Comparison of ENCODE assay signal across 8 cellular contexts in genomic region chr19:17205237-17206140, GRCh38.
DNase-seq lines count a peak whose midpoint lies in the region; ATAC-seq and TF ChIP-seq lines count a peak whose summit lies in the region.

No MANE protein-coding gene starts in this region.

- H3K9ac ChIP-seq in BLaER1: 0 out of 2 replicates have a peak overlapping the region, but pooled peaks have one; percentile 34

- in situ Hi-C loops in astrocyte of the cerebellum (cut with HindIII; ENCODE audit: low sequenced_read_pairs): no loop called here

- H3K4me3 ChIP-seq in BLaER1 (no peak overlapping the region), astrocyte of the cerebellum (ENCODE audit: low read depth, low read length) (no peak overlapping the region)

- DNase-seq in HEK293T (ENCODE audit: extremely low spot score) (peak; percentile 68), T follicular helper cell (ENCODE audit: low read depth) (peak; percentile 38), astrocyte of the cerebellum (ENCODE audit: low read depth) (peak; percentile 34), iPS-NIHi7 (ENCODE audit: extremely low spot score) (peak; percentile 87), NCI-H446 (lab: John Stamatoyannopoulos, UW) (no peak)
- peak; percentile 43 to 46 for DNase-seq in stimulated activated CD4-positive, alpha-beta T cell treated with anti-CD3 and anti-CD28 coated beads, Interleukin-1b, Interleukin-23, amount 100 ng/mL, for 4 hours (ENCODE audit: low read depth in 2 of 2)

- H3K27me3 ChIP-seq in BLaER1: no peaks in the 10 kb centered on the region

- peaks cover 13% of the 10 kb centered on the region; the same call in 1 of the 2 replicates for H4K20me1 ChIP-seq in BLaER1

- POLR2A ChIA-PET in HEK293T (lab: Yijun Ruan, JAX): interaction anchor here (0.5 to 1.2 kb wide), 5 partner anchors 9 to 137 kb away, joined by 3 to 5 read pairs (median 3); partner anchors contain the start of gene USE1

- H3K4me2 ChIP-seq in BLaER1: peak overlapping the region; percentile 49

- no peak for ATAC-seq in HG03342 (IDR thresholded peaks at IDR 0.05; ENCODE audit: unreplicated experiment)

- peaks cover 53% of the 10 kb centered on the region for H3K4me1 ChIP-seq in BLaER1

- H3K9me3 ChIP-seq in BLaER1: no peaks in the 10 kb centered on the region

- CTCF ChIA-PET in HEK293T (lab: Yijun Ruan, JAX): interaction anchor here (0.6 to 2.1 kb wide), 6 partner anchors 12 to 158 kb away, joined by 3 to 4 read pairs (median 3); no protein-coding TSS in a partner anchor

- TF ChIP-seq CTCF in astrocyte of the cerebellum (IDR thresholded peaks at IDR 0.05; ENCODE audit: low read depth, low read length, missing control alignments): peak; percentile 67

- H3K27ac ChIP-seq in BLaER1: peak overlapping the region; percentile 18; the same call in 1 of the 2 replicates

- H3K36me3 ChIP-seq in BLaER1: peaks cover 87% of the 10 kb centered on the region

TF ChIP-seq in HEK293T, 16 proteins besides CTCF, POLR2A, EP300 and RAD21:
- TF ChIP-seq LEF1 (IDR thresholded peaks at IDR 0.05; ENCODE audit: borderline replicate concordance): no peak
- TF ChIP-seq CTBP1 (IDR thresholded peaks at IDR 0.05; ENCODE audit: borderline replicate concordance): no peak
- no peak for TF ChIP-seq PKNOX1 (IDR thresholded peaks at IDR 0.05)
- TF ChIP-seq FOXM1 (IDR thresholded peaks at IDR 0.05; ENCODE audit: borderline replicate concordance): no peak
- no peak for TF ChIP-seq ARNT (IDR thresholded peaks at IDR 0.05)
- no peak for TF ChIP-seq SP1 (IDR thresholded peaks at IDR 0.05)
- no peak for TF ChIP-seq NFRKB (IDR thresholded peaks at IDR 0.05)
- no peak for TF ChIP-seq BHLHE40 (IDR thresholded peaks at IDR 0.05; ENCODE audit: borderline replicate concordance)
- TF ChIP-seq FOXA1 (IDR thresholded peaks at IDR 0.05): no peak
- no peak for TF ChIP-seq FOXK2 (IDR thresholded peaks at IDR 0.05)
- TF ChIP-seq TARDBP (IDR thresholded peaks at IDR 0.05): no peak
- TF ChIP-seq ELF4 (IDR thresholded peaks at IDR 0.05): no peak
- no peak for TF ChIP-seq ZNF384 (IDR thresholded peaks at IDR 0.05)
- TF ChIP-seq SUZ12 (IDR thresholded peaks at IDR 0.05): no peak
- no peak for TF ChIP-seq L3MBTL2 (conservative IDR thresholded peaks at IDR 0.05)
- TF ChIP-seq HDGF (IDR thresholded peaks at IDR 0.05; ENCODE audit: borderline replicate concordance): no peak
TF ChIP-seq in HEK293T: peak in this region for 0.

Comparison
In these comparisons a context has a peak if more than half of its experiments do, and no peak if none do; other contexts are left out.
1. DNase-seq: peak in HEK293T (single experiment), T follicular helper cell (single experiment), astrocyte of the cerebellum (single experiment), iPS-NIHi7 (single experiment) and stimulated activated CD4-positive, alpha-beta T cell treated with anti-CD3 and anti-CD28 coated beads, Interleukin-1b, Interleukin-23, amount 100 ng/mL, for 4 hours (2 of 2); none in NCI-H446 (0 of 2).